In the genomic region with DNA sequence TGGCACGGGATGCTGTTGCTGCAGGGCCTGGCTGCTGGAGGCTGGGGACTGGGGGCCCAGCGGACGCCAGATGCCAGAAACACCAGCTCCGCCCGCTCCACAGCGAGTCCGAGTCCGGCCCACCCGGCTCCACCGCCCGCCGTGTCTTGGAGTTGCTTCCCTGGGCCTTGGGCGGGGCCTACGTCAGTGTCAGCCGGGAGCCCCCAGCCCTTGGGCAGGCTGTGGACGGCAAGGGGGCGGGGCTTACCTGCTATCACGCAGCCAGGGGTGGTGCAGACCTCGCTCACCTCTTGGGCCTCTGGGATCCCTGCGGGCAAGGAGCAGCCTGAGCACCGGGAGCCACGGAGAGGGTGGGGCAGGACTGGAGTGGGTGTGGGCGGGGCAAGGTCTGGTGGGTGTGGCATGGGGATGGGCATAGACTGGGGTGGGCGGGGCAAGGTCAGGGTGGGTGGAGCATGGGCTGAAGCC, we compare ENCODE assay signal across 8 cellular contexts. TPM values are rescaled to one million over a fixed set of nuclear protein-coding genes. Genes with fewer than 3 reads are reported as not detected.
DNase-seq lines count a peak whose midpoint lies in the region; ATAC-seq, FAIRE-seq and TF ChIP-seq lines count a peak whose summit lies in the region.

No MANE protein-coding gene starts in this region.

- H4K8ac ChIP-seq in mesendoderm (ENCODE audit: low read depth, low read length), result no peak overlapping the region

- peak overlapping the region; percentile 34 for H3K56ac ChIP-seq in mesendoderm (ENCODE audit: low read length)

- no peak for FAIRE-seq in GM12878 (lab: Jason Lieb, UNC)

- RAD21 ChIA-PET in GM12878 (lab: Charles Lee; ENCODE audit: unreplicated experiment), result no interaction called here

- H4K20me1 ChIP-seq in GM12878 (ENCODE audit: control insufficient read depth, insufficient read depth), result no peaks in the 10 kb centered on the region

- POLR2A ChIA-PET in GM12878 (lab: Charles Lee), result no interaction called here

- no peak overlapping the region for H3K18ac ChIP-seq in mesendoderm (ENCODE audit: low read length)

- no peak overlapping the region for H2BK5ac ChIP-seq in mesendoderm (ENCODE audit: low read length)

- no peak for TF ChIP-seq CTCF in GM12878 (IDR thresholded peaks at IDR 0.05 in 2 of 3, conservative IDR thresholded peaks at IDR 0.05 in 1 of 3; ENCODE audit: control insufficient read depth in 2 of 3, extremely low read depth in 1 of 3, insufficient read depth in 1 of 3, low read depth in 3 of 3, low read length in 3 of 3)

- no peak overlapping the region for H3K27ac ChIP-seq in HUES64 (ENCODE audit: low read depth, low read length)
- H3K27ac ChIP-seq in GM12878 (ENCODE audit: control insufficient read depth, insufficient read depth), result no peak overlapping the region
- H3K27ac ChIP-seq in mesendoderm (ENCODE audit: low read depth, low read length), result no peak overlapping the region

- no peak overlapping the region for H4K5ac ChIP-seq in mesendoderm (ENCODE audit: low read length)

- no peaks in the 10 kb centered on the region for H3K79me2 ChIP-seq in GM12878 (ENCODE audit: control insufficient read depth, insufficient read depth, low read length)
- no peaks in the 10 kb centered on the region for H3K79me2 ChIP-seq in mesendoderm (ENCODE audit: control insufficient read depth, insufficient read depth, low read length)

- no peak overlapping the region for H2BK15ac ChIP-seq in mesendoderm (replicated peaks; ENCODE audit: low read depth)

- H3K4me2 ChIP-seq in GM12878 (ENCODE audit: control insufficient read depth, insufficient read depth), result no peak overlapping the region
- no peak overlapping the region for H3K4me2 ChIP-seq in mesendoderm (ENCODE audit: low read length)

- BruUV-seq in GM12878 (replicated peaks; lab: Mats Ljungman, UMichigan), result no TSS peak

- TF ChIP-seq POLR2A in GM12878 (IDR thresholded peaks at IDR 0.05; ENCODE audit: low read depth, low read length), result no peak

- WGBS in HUES64, result 47% methylated on average over 24 of the region's 24 CpGs
- WGBS in GM12878 (ENCODE audit: insufficient coverage, insufficient replicate concordance, low lambda C conversion rate, missing lambda C conversion rate), result 32% methylated on average over 24 of the region's 24 CpGs
- no CpG with 5 or more reads among the region's 24 CpGs for WGBS in mesendoderm (ENCODE audit: extremely low coverage, insufficient coverage, low lambda C conversion rate)

- H3K9ac ChIP-seq in HUES64 (ENCODE audit: low read depth, low read length) (no peak overlapping the region), GM12878 (ENCODE audit: control insufficient read depth, insufficient read depth, low read length) (no peak overlapping the region), mesendoderm (ENCODE audit: low read length) (no peak overlapping the region)

- intact Hi-C loops in GM12878 (cut with micrococcal nuclease; ENCODE audit: unreplicated experiment), result no loop called here

- ATAC-seq in GM12878 (peak; percentile 60), GM21786 (IDR thresholded peaks at IDR 0.05; ENCODE audit: unreplicated experiment) (no peak)

- H2AFZ ChIP-seq in GM12878 (ENCODE audit: control insufficient read depth, low read depth, low read length), result no peak overlapping the region

- H3K4ac ChIP-seq in mesendoderm (ENCODE audit: low read depth, low read length), result no peak overlapping the region

- H2BK120ac ChIP-seq in mesendoderm (ENCODE audit: low read depth, low read length), result no peak overlapping the region

- no peaks in the 10 kb centered on the region for H3K4me1 ChIP-seq in HUES64 (ENCODE audit: insufficient read depth, low read length)
- H3K4me1 ChIP-seq in GM12878 (ENCODE audit: control insufficient read depth, insufficient read depth, low read length), result no peaks in the 10 kb centered on the region
- no peaks in the 10 kb centered on the region for H3K4me1 ChIP-seq in mesendoderm (ENCODE audit: control insufficient read depth, low read depth, low read length)

- no peak overlapping the region for H3K23ac ChIP-seq in mesendoderm (ENCODE audit: low read length)

- DNase-seq in CMK (ENCODE audit: low read depth), result peak; percentile 73
- DNase-seq in GM12878 (ENCODE audit: low read depth, low spot score), result no peak
- DNase-seq in mesendoderm, result peak; percentile 73
- no peak for DNase-seq in NCI-H446 treated with DMSO at 0.1 percent for 48 hours (lab: John Stamatoyannopoulos, UW)
- DNase-seq in NCI-H1694 (lab: John Stamatoyannopoulos, UW), result no peak
- DNase-seq in NCI-H510A (lab: John Stamatoyannopoulos, UW), result no peak

- TF ChIP-seq EP300 in GM12878 (IDR thresholded peaks at IDR 0.05; ENCODE audit: borderline replicate concordance in 1 of 2, control insufficient read depth in 1 of 2, low read depth in 2 of 2, low read length in 2 of 2), result no peak

- SMC1A ChIA-PET in GM12878 (lab: Charles Lee; ENCODE audit: uncharacterized antibody, unreplicated experiment), result no interaction called here

- H3K79me1 ChIP-seq in mesendoderm (ENCODE audit: low read length), result no peaks in the 10 kb centered on the region

- peaks cover 17% of the 10 kb centered on the region for H3K9me3 ChIP-seq in HUES64 (ENCODE audit: insufficient read depth, low read depth, low read length)
- H3K9me3 ChIP-seq in GM12878 (replicated peaks; ENCODE audit: control insufficient read depth, insufficient read depth, low read length), result no peaks in the 10 kb centered on the region; the same call in 2 of the 3 replicates

- TF ChIP-seq RAD21 in GM12878 (IDR thresholded peaks at IDR 0.05; ENCODE audit: insufficient read depth, low read depth, low read length), result no peak

- H3K36me3 ChIP-seq in HUES64 (ENCODE audit: insufficient read depth, low read length), result no peaks in the 10 kb centered on the region
- H3K36me3 ChIP-seq in GM12878 (ENCODE audit: control insufficient read depth in 2 of 2, insufficient read depth in 2 of 2, low read length in 1 of 2), result no peaks in the 10 kb centered on the region
- H3K36me3 ChIP-seq in mesendoderm (ENCODE audit: control insufficient read depth, insufficient read depth, low read length), result no peaks in the 10 kb centered on the region

- H3K27me3 ChIP-seq in HUES64 (ENCODE audit: insufficient read depth, low read length) (0 out of 2 replicates have a peak, but pooled peaks cover 3% of the 10 kb centered on the region), GM12878 (replicated peaks in 1 of 2; ENCODE audit: control insufficient read depth in 2 of 2, insufficient read depth in 2 of 2, low read length in 1 of 2) (no peaks in the 10 kb centered on the region), mesendoderm (ENCODE audit: insufficient read depth, low read length, poor library complexity) (no peaks in the 10 kb centered on the region)

- in situ Hi-C loops in GM12878 (cut with MboI), result no loop called here

- H2AK5ac ChIP-seq in mesendoderm (ENCODE audit: low read length), result no peak overlapping the region

- H3K4me3 ChIP-seq in HUES64 (ENCODE audit: low read length) (peak overlapping the region; percentile 18; the same call in 1 of the 2 replicates), GM12878 (no peak overlapping the region), mesendoderm (ENCODE audit: low read length) (no peak overlapping the region)

- CTCF ChIA-PET in GM12878 (lab: Yijun Ruan, JAX), result interaction anchor here (0.6 kb wide), 1 partner anchor 1037 kb away, joined by 3 read pairs; no protein-coding TSS in a partner anchor

RNA-seq across cellular contexts. Expression of a gene that starts 21.7 kb away (rescaled TPM):
- polyA plus RNA-seq in HUES64 (2013, experiment 1 of 2), result 0.35 TPM
- 0.32 TPM for polyA plus RNA-seq in HUES64 (2013, experiment 2 of 2)
- not detected in 2 replicates for total RNA-seq in GM12878 (2013; cell fraction: nucleolus; rRNA removed)
- total RNA-seq in GM12878 (2014; rRNA removed), result not detected in 2 replicates
- not detected in 2 replicates for total RNA-seq in GM12878 (2014; rRNA removed; fragmentation: Illumina TruSeq; extraction: Trizol)
- total RNA-seq in GM12878 (2021), result not detected in 2 replicates
- not detected for polyA plus RNA-seq in GM12878 (2011; ENCODE audit: low read depth)
- polyA plus RNA-seq in GM12878 (2011; rRNA removed), result 0.11 and 0.13 TPM in 2 replicates
- polyA plus RNA-seq in GM12878 (2011; cell fraction: cytosol; rRNA removed), result 0.03 and 0.18 TPM in 2 replicates
- polyA plus RNA-seq in GM12878 (2011; cell fraction: nucleus; rRNA removed), result 0.16 and 0.72 TPM in 2 replicates
- not detected in 2 replicates for polyA plus RNA-seq in GM12878 (2012)
- not detected in 2 replicates for polyA plus RNA-seq in GM12878 (2014; fragmentation: Illumina TruSeq; extraction: Trizol)
- not detected for polyA plus RNA-seq in GM12878 (2014; fragmentation: Nextera tagmentation; extraction: Ambion mirVana)
- not detected in 2 replicates for polyA plus RNA-seq in GM12878 (2014; rRNA removed)
- polyA plus RNA-seq in GM12878 (2016; fragmentation: Nextera tagmentation; extraction: Ambion mirVana), result not detected
- not detected in 2 replicates for polyA minus RNA-seq in GM12878 (2011; rRNA and poly(A)+ RNA removed)
- not detected in 2 replicates for polyA minus RNA-seq in GM12878 (2011; cell fraction: cytosol; rRNA and poly(A)+ RNA removed)
- polyA minus RNA-seq in GM12878 (2011; cell fraction: nucleus; rRNA and poly(A)+ RNA removed), result not detected in 2 replicates
- polyA plus RNA-seq in mesendoderm (2013, experiment 1 of 2), result 0.14 TPM
- 0.18 TPM for polyA plus RNA-seq in mesendoderm (2013, experiment 2 of 2)

RNA-seq across cellular contexts. Expression of a gene that starts 24.5 kb away (rescaled TPM):
- polyA plus RNA-seq in HUES64 (2013, experiment 1 of 2), result 28.6 TPM
- polyA plus RNA-seq in HUES64 (2013, experiment 2 of 2), result 26.6 TPM
- total RNA-seq in GM12878 (2013; cell fraction: nucleolus; rRNA removed), result 6.1 and 6.2 TPM in 2 replicates
- total RNA-seq in GM12878 (2014; rRNA removed), result 4.2 TPM in 2 replicates
- total RNA-seq in GM12878 (2014; rRNA removed; fragmentation: Illumina TruSeq; extraction: Trizol), result 1.8 and 1.9 TPM in 2 replicates
- total RNA-seq in GM12878 (2021), result 5.6 and 7.6 TPM in 2 replicates
- polyA plus RNA-seq in GM12878 (2011; ENCODE audit: low read depth), result 2.4 TPM
- 3.1 and 5.0 TPM in 2 replicates for polyA plus RNA-seq in GM12878 (2011; rRNA removed)
- polyA plus RNA-seq in GM12878 (2011; cell fraction: cytosol; rRNA removed), result 8.8 and 10.6 TPM in 2 replicates
- 19.6 and 22.7 TPM in 2 replicates for polyA plus RNA-seq in GM12878 (2011; cell fraction: nucleus; rRNA removed)
- 7.7 and 7.9 TPM in 2 replicates for polyA plus RNA-seq in GM12878 (2012)
- 1.3 and 2.7 TPM in 2 replicates for polyA plus RNA-seq in GM12878 (2014; fragmentation: Illumina TruSeq; extraction: Trizol)
- polyA plus RNA-seq in GM12878 (2014; fragmentation: Nextera tagmentation; extraction: Ambion mirVana), result under 1 TPM; 0.44 to 0.53 TPM
- 5.5 and 6.8 TPM in 2 replicates for polyA plus RNA-seq in GM12878 (2014; rRNA removed)
- 1 to 10 TPM; 3.8 to 4.8 TPM for polyA plus RNA-seq in GM12878 (2016; fragmentation: Nextera tagmentation; extraction: Ambion mirVana)
- 1.1 and 5.2 TPM in 2 replicates for polyA minus RNA-seq in GM12878 (2011; rRNA and poly(A)+ RNA removed)
- 1.6 and 2.6 TPM in 2 replicates for polyA minus RNA-seq in GM12878 (2011; cell fraction: cytosol; rRNA and poly(A)+ RNA removed)
- 3.0 and 3.5 TPM in 2 replicates for polyA minus RNA-seq in GM12878 (2011; cell fraction: nucleus; rRNA and poly(A)+ RNA removed)
- polyA plus RNA-seq in mesendoderm (2013, experiment 1 of 2), result 22.0 TPM
- polyA plus RNA-seq in mesendoderm (2013, experiment 2 of 2), result 22.9 TPM

RNA-seq across cellular contexts. Expression of a gene that starts 54.9 kb away (rescaled TPM):
- 0.40 TPM for polyA plus RNA-seq in HUES64 (2013, experiment 1 of 2)
- 0.44 TPM for polyA plus RNA-seq in HUES64 (2013, experiment 2 of 2)
- 315 and 380 TPM in 2 replicates for total RNA-seq in GM12878 (2013; cell fraction: nucleolus; rRNA removed)
- total RNA-seq in GM12878 (2014; rRNA removed), result 53.6 and 61.1 TPM in 2 replicates
- total RNA-seq in GM12878 (2014; rRNA removed; fragmentation: Illumina TruSeq; extraction: Trizol), result 20.0 and 23.0 TPM in 2 replicates
- 76.2 and 79.1 TPM in 2 replicates for total RNA-seq in GM12878 (2021)
- polyA plus RNA-seq in GM12878 (2011; ENCODE audit: low read depth), result 42.6 TPM
- polyA plus RNA-seq in GM12878 (2011; rRNA removed), result 30.5 and 69.6 TPM in 2 replicates
- polyA plus RNA-seq in GM12878 (2011; cell fraction: cytosol; rRNA removed), result 85.6 and 116 TPM in 2 replicates
- polyA plus RNA-seq in GM12878 (2011; cell fraction: nucleus; rRNA removed), result 998 and 1,152 TPM in 2 replicates
- 120 and 163 TPM in 2 replicates for polyA plus RNA-seq in GM12878 (2012)
- 4.8 and 19.2 TPM in 2 replicates for polyA plus RNA-seq in GM12878 (2014; fragmentation: Illumina TruSeq; extraction: Trizol)
- 1 to 10 TPM in 1 of 2 experiments, under 1 TPM in 1; 0.43 to 2.9 TPM for polyA plus RNA-seq in GM12878 (2014; fragmentation: Nextera tagmentation; extraction: Ambion mirVana)
- polyA plus RNA-seq in GM12878 (2014; rRNA removed), result 113 and 114 TPM in 2 replicates
- 10 to 100 TPM; 36.2 to 46.7 TPM for polyA plus RNA-seq in GM12878 (2016; fragmentation: Nextera tagmentation; extraction: Ambion mirVana)
- 22.7 and 47.3 TPM in 2 replicates for polyA minus RNA-seq in GM12878 (2011; rRNA and poly(A)+ RNA removed)
- polyA minus RNA-seq in GM12878 (2011; cell fraction: cytosol; rRNA and poly(A)+ RNA removed), result 17.1 and 28.0 TPM in 2 replicates
- polyA minus RNA-seq in GM12878 (2011; cell fraction: nucleus; rRNA and poly(A)+ RNA removed), result 91.9 and 124 TPM in 2 replicates
- 0.08 TPM for polyA plus RNA-seq in mesendoderm (2013, experiment 1 of 2)
- polyA plus RNA-seq in mesendoderm (2013, experiment 2 of 2), result 0.04 TPM

Comparison
In these comparisons a context has a peak if more than half of its experiments do, and no peak if none do; other contexts are left out.
1. DNase-seq: peak in CMK (single experiment) and mesendoderm (single experiment); none in GM12878 (single experiment), NCI-H446 treated with DMSO at 0.1 percent for 48 hours (single experiment), NCI-H1694 (single experiment) and NCI-H510A (single experiment).